Comparison of ENCODE assay signal across 14 cellular contexts in the genomic region with DNA sequence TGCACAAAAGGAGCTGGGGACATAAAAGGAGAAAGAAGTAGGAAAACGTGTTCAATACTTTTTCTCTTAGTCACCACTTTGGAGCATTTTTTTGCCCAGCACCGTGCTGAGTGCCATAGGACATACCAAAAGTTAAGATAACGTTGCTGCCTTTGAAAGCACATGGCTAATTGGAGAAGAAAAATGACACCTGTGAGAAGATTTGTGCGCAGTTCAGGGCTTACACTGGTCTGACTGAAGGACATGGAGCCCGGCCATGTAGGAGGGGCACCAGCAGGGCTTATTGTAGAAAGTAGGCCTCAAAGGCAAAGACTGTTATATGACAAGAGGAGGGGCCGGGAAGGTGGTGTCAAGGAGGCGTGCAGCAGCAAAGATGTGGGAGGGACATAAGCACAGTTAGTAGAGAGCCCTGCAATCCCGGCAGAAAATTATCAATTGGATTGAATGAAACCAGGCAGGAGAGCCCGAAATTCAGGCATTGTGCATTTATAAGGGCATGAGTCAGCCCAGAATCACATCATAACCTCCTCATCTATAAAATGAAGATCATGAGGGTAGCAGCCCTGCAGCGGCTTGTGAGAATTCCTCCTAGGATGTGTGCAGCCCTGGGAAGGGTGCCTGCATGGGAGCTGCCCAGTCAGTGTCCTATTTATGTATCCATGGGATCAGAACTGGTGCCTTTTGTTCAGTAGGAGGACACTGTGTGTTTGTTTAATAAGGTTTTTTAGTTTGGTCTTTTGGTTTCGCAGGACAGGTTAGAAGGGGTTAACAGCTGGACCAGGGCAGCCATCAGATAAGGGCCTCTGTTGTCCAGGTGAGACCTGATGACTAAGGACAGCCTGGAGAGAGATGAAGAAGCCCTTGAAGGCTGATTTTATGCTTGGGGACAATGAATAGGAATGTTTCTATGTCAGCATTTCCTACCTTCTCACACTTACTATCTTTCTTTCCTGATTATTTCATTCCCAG.
DNase-seq lines count a peak whose midpoint lies in the region; ATAC-seq and TF ChIP-seq lines count a peak whose summit lies in the region.
"Had no signal": no experiment of that assay in that cellular context is flagged by ENCODE, and none has a peak within 500 bp of the region (broad histone marks: within the 10 kb centered on the region; RNA-seq: fewer than 3 reads in every experiment).

No MANE protein-coding gene starts in this region.

- H3K27ac ChIP-seq in caudate nucleus (ENCODE audit: low read depth, low read length) (peak overlapping the region; percentile 69), left lung (no peak overlapping the region), stomach smooth muscle (ENCODE audit: low read length) (peak overlapping the region; percentile 85)
- H3K27ac ChIP-seq: BLaER1, KMS-11, prostate gland had no signal

- peaks cover 0 to 2% of the 10 kb centered on the region in 2 donors for H3K4me1 ChIP-seq in left lung
- peaks cover 55% of the 10 kb centered on the region for H3K4me1 ChIP-seq in stomach smooth muscle (ENCODE audit: control insufficient read depth, insufficient read depth, low read length)
- H3K4me1 ChIP-seq: prostate gland had no signal

- no peak overlapping the region for H3K9ac ChIP-seq in stomach smooth muscle (ENCODE audit: low read length in 2 of 2)
- H3K9ac ChIP-seq: BLaER1, KMS-11 had no signal

- no peaks in the 10 kb centered on the region for H3K9me3 ChIP-seq in left lung
- H3K9me3 ChIP-seq in stomach smooth muscle (ENCODE audit: control insufficient read depth in 2 of 2, low read length in 2 of 2) = no peaks in the 10 kb centered on the region
- H3K9me3 ChIP-seq: BLaER1, prostate gland had no signal

- intact Hi-C loops in left lung (cut with DNase I) = no loop called here

- no peak for TF ChIP-seq CTCF in left lung (IDR thresholded peaks at IDR 0.05)

- DNase-seq in HT1080 (ENCODE audit: low read depth) (peak; percentile 28), caudate nucleus (lab: John Stamatoyannopoulos, UW) (peak in 1 of 61 donors; percentile 7), left lung (no peak), AML-193 (lab: John Stamatoyannopoulos, UW) (no peak), superior temporal gyrus (ENCODE audit: extremely low spot score) (no peak), GM19238 (ENCODE audit: insufficient read length, low spot score) (no peak)
- DNase-seq: activated naive CD4-positive, alpha-beta T cell treated with Interleukin-2 at 50 U/mL for 16 hours; midbrain; NCI-H748 treated with DMSO at 0.1 percent for 48 hours had no signal

- H3K4me3 ChIP-seq in left lung = no peak overlapping the region
- no peak overlapping the region for H3K4me3 ChIP-seq in stomach smooth muscle (ENCODE audit: low read length in 2 of 2)
- H3K4me3 ChIP-seq: BLaER1, prostate gland had no signal

- peaks cover 0 to 11% of the 10 kb centered on the region in 2 donors for H3K36me3 ChIP-seq in left lung
- H3K36me3 ChIP-seq in stomach smooth muscle (ENCODE audit: control insufficient read depth in 2 of 2, insufficient read depth in 2 of 2, low read length in 2 of 2) = peaks cover 6 to 11% of the 10 kb centered on the region in 2 donors
- H3K36me3 ChIP-seq: prostate gland had no signal

- H3K27me3 ChIP-seq in left lung = no peaks in the 10 kb centered on the region
- H3K27me3 ChIP-seq in stomach smooth muscle (ENCODE audit: control insufficient read depth in 1 of 2, insufficient read depth in 2 of 2, low read length in 2 of 2) = no peaks in the 10 kb centered on the region
- H3K27me3 ChIP-seq: BLaER1 had no signal

- peak; percentile 86 for ATAC-seq in left lung
- no peak for ATAC-seq in GM19452 (IDR thresholded peaks at IDR 0.05; ENCODE audit: unreplicated experiment)

Comparison
In these comparisons a context has a peak if more than half of its experiments do, and no peak if none do; other contexts are left out.
1. H3K27ac ChIP-seq: peak in caudate nucleus (single experiment) and stomach smooth muscle (single experiment); none in left lung (0 of 2).